ENCODE assay signal across 1 cellular context in the genomic region with DNA sequence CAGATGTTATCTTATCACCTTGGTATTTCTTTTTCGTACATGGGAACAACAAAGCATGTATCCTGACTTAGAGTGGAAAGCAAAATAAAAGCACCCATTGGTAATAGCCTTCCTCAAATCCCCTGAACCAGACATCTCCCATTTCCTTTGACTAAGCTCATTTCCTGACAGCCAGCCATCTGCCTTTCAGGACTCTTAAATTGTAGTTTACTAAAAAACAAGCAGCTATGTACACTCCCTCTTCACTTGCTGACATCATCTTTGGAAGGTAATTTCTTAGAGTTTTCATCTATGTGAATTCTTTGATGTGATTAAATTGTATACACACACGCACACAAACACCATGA.
TF ChIP-seq lines count a peak whose summit lies in the region.

No MANE protein-coding gene starts in this region.

TF ChIP-seq in K562, 482 proteins besides CTCF, POLR2A, EP300 and RAD21 (continued from another document):
- TF ChIP-seq, protein P1, sequence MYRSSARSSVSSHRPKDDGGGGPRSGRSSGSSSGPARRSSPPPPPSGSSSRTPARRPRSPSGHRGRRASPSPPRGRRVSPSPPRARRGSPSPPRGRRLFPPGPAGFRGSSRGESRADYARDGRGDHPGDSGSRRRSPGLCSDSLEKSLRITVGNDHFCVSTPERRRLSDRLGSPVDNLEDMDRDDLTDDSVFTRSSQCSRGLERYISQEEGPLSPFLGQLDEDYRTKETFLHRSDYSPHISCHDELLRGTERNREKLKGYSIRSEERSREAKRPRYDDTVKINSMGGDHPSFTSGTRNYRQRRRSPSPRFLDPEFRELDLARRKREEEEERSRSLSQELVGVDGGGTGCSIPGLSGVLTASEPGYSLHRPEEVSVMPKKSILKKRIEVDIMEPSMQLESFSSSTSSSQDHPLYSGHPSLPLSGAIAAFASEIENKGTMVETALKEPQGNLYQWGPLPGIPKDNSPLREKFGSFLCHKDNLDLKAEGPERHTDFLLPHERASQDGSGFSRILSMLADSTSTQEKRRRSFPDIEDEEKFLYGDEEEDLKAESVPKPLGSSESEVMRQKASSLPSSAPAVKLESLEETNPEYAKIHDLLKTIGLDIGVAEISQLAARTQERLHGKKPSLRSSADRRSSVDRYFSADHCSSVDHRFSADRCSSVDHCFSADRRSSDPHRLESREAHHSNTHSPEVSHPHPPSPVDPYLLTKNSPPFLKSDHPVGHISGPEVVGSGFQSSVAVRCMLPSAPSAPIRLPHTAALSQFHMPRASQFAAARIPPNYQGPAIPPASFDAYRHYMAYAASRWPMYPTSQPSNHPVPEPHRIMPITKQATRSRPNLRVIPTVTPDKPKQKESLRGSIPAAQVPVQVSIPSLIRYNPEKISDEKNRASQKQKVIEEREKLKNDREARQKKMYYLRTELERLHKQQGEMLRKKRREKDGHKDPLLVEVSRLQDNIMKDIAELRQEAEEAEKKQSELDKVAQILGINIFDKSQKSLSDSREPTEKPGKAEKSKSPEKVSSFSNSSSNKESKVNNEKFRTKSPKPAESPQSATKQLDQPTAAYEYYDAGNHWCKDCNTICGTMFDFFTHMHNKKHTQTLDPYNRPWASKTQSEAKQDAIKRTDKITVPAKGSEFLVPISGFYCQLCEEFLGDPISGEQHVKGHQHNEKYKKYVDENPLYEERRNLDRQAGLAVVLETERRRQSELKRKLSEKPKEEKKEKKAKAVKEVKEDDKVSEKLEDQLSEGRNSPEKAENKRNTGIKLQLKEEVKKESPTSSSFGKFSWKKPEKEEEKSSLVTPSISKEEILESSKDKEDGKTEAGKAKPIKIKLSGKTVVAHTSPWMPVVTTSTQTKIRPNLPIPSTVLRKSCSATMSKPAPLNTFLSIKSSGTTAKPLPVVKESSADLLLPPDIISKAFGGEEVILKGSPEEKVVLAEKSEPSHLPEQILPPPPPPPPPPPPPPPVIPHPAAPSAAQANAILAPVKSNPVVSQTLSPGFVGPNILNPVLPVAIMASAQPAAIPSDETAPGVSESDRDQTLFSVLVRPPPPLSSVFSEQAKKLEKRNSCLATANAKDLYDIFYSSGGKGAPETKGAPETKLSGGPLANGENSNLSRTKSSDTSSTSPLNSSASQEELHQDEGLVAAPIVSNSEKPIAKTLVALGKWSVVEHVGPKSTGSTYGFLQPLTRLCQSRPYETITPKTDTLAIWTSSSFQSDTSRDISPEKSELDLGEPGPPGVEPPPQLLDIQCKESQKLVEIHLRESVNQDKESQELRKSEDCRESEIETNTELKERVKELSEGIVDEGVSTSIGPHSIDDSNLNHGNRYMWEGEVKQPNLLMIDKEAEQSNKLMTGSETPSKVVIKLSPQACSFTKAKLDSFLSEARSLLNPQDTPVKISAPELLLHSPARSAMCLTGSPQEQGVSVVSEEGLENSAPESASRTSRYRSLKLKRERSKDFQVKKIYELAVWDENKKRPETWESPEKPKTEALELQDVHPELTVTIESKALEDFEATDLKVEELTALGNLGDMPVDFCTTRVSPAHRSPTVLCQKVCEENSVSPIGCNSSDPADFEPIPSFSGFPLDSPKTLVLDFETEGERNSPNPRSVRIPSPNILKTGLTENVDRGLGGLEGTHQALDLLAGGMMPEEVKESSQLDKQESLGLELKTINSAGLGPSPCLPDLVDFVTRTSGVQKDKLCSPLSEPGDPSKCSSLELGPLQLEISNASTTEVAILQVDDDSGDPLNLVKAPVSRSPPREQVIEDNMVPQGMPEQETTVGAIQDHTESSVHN (IDR thresholded peaks at IDR 0.05; ENCODE audit: borderline replicate concordance in 1 of 2, low read depth in 1 of 2), result no peak
- no peak for TF ChIP-seq SMARCB1 (IDR thresholded peaks at IDR 0.05; ENCODE audit: insufficient read length, low read depth)
- no peak for TF ChIP-seq NCOR1 (IDR thresholded peaks at IDR 0.05)
- TF ChIP-seq, protein P2, sequence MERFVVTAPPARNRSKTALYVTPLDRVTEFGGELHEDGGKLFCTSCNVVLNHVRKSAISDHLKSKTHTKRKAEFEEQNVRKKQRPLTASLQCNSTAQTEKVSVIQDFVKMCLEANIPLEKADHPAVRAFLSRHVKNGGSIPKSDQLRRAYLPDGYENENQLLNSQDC (CRISPR knock-in tag; IDR thresholded peaks at IDR 0.05), result no peak
- TF ChIP-seq MIER1 (IDR thresholded peaks at IDR 0.05; ENCODE audit: low read depth), result no peak
- TF ChIP-seq, protein P3, sequence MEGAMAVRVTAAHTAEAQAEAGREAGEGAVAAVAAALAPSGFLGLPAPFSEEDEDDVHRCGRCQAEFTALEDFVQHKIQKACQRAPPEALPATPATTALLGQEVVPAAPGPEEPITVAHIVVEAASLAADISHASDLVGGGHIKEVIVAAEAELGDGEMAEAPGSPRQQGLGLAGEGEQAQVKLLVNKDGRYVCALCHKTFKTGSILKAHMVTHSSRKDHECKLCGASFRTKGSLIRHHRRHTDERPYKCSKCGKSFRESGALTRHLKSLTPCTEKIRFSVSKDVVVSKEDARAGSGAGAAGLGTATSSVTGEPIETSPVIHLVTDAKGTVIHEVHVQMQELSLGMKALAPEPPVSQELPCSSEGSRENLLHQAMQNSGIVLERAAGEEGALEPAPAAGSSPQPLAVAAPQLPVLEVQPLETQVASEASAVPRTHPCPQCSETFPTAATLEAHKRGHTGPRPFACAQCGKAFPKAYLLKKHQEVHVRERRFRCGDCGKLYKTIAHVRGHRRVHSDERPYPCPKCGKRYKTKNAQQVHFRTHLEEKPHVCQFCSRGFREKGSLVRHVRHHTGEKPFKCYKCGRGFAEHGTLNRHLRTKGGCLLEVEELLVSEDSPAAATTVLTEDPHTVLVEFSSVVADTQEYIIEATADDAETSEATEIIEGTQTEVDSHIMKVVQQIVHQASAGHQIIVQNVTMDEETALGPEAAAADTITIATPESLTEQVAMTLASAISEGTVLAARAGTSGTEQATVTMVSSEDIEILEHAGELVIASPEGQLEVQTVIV (CRISPR knock-in tag; IDR thresholded peaks at IDR 0.05; ENCODE audit: borderline replicate concordance), result no peak
- no peak for TF ChIP-seq PHB (CRISPR knock-in tag; IDR thresholded peaks at IDR 0.05)
- TF ChIP-seq SRSF7 (optimal IDR thresholded peaks at IDR 0.05; ENCODE audit: low read depth, low read length), result no peak
- TF ChIP-seq, protein P4, sequence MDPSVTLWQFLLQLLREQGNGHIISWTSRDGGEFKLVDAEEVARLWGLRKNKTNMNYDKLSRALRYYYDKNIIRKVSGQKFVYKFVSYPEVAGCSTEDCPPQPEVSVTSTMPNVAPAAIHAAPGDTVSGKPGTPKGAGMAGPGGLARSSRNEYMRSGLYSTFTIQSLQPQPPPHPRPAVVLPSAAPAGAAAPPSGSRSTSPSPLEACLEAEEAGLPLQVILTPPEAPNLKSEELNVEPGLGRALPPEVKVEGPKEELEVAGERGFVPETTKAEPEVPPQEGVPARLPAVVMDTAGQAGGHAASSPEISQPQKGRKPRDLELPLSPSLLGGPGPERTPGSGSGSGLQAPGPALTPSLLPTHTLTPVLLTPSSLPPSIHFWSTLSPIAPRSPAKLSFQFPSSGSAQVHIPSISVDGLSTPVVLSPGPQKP (CRISPR knock-in tag; IDR thresholded peaks at IDR 0.05), result no peak
- TF ChIP-seq ZFX (CRISPR knock-in tag; IDR thresholded peaks at IDR 0.05), result peak; percentile 30; the same call in 1 of the 2 replicates
- TF ChIP-seq ZNF347 (CRISPR knock-in tag; IDR thresholded peaks at IDR 0.05; ENCODE audit: low read depth), result no peak
- no peak for TF ChIP-seq ZNF133 (CRISPR knock-in tag; IDR thresholded peaks at IDR 0.05)
- TF ChIP-seq, protein P5, sequence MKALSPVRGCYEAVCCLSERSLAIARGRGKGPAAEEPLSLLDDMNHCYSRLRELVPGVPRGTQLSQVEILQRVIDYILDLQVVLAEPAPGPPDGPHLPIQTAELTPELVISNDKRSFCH (CRISPR knock-in tag; IDR thresholded peaks at IDR 0.05), result no peak
- TF ChIP-seq, protein P5 (tag; IDR thresholded peaks at IDR 0.05), result 0 out of 2 replicates have a peak, but pooled peaks have one; percentile 9
- TF ChIP-seq ZKSCAN8 (CRISPR knock-in tag; IDR thresholded peaks at IDR 0.05), result peak; percentile 47; the same call in 1 of the 2 replicates
- peak; percentile 25; the same call in 1 of the 2 replicates for TF ChIP-seq MTA2 (IDR thresholded peaks at IDR 0.05; ENCODE audit: low read depth)
- peak; percentile 65; the same call in 1 of the 2 replicates for TF ChIP-seq PTRF (tag; IDR thresholded peaks at IDR 0.05)
- no peak for TF ChIP-seq ZNF316 (IDR thresholded peaks at IDR 0.05)
- TF ChIP-seq ZNF507 (tag; conservative IDR thresholded peaks at IDR 0.05), result no peak
- no peak for TF ChIP-seq MED1 (CRISPR knock-in tag; IDR thresholded peaks at IDR 0.05; ENCODE audit: borderline replicate concordance)
